Comparison of ENCODE assay signal across 26 cellular contexts in the genomic region with DNA sequence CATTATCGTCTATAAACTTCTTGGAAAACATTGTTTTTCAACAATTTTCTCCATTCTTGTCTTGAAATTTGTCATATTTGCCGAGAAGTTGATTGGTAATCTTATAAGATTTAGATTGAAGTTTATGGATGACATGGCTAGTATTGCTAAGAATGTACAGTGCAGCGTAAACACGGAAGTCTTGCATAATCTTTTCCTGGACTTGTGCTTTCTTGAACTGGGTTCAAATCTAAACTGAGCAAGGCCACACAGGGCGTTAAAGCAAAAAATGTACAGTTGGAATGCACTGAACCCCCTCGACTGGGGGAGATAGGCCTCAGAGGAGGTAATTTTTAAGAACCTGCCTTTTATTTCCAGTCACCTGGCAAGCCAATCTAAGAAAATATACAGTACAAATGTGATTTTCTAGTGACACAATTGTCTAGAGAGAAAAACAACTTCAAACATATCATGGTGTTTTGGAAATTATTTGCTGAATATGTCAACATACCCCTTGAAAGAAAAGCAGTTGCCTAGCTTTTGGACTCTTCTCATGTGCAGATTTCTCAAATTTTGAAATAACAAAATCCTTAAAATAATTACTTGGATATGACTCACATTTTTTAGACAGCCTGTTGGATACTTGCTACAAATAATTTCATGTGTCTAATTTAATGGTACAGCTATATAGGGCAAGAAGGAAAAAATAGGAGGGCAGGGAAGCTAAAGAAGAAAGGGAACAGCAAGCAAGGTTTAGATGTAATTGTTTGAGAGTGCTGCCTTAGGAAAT. TPM values are rescaled to one million over a fixed set of nuclear protein-coding genes. Genes with fewer than 3 reads are reported as not detected.
DNase-seq lines count a peak whose midpoint lies in the region; FAIRE-seq and TF ChIP-seq lines count a peak whose summit lies in the region.
"Had no signal": no experiment of that assay in that cellular context is flagged by ENCODE, and none has a peak within 500 bp of the region (broad histone marks: within the 10 kb centered on the region; RNA-seq: fewer than 3 reads in every experiment).

No MANE protein-coding gene starts in this region.

- no peaks in the 10 kb centered on the region for H3K36me3 ChIP-seq in transverse colon
- H3K36me3 ChIP-seq in small intestine (ENCODE audit: control insufficient read depth in 2 of 2, insufficient read depth in 2 of 2, low read length in 2 of 2) = no peaks in the 10 kb centered on the region
- H3K36me3 ChIP-seq: colonic mucosa had no signal

- H3K27ac Mint-ChIP-seq in nephron (peak overlapping the region; percentile 36 to 83 (median 65)), chondrocyte (ENCODE audit: unreplicated experiment) (no peak overlapping the region)
- H3K27ac Mint-ChIP-seq: activated naive CD8-positive, alpha-beta T cell; activated T-helper 1 cell treated with anti-CD3 and anti-CD28 coated beads, Interleukin-12 subunit alpha, Interleukin-12 subunit beta, Interleukin-2, Interleukin-4 antibody, amounts not matched to agents 30 ng/mL and 10 ng/mL and 1 ng/mL, durations not matched to agents 14 hours and 24 hours and 36 hours; endodermal cell; natural killer cell treated with Interleukin-12 subunit alpha and Interleukin-12 subunit beta and Interleukin-15 and Interleukin-18, amount 100 ng/mL, for 72 hours; T-cell had no signal

- H3K27me3 Mint-ChIP-seq in nephron (ENCODE audit: low read depth) (no peaks in the 10 kb centered on the region), chondrocyte (ENCODE audit: low read depth) (no peaks in the 10 kb centered on the region)

- TF ChIP-seq CTCF in fibroblast of pulmonary artery (IDR thresholded peaks at IDR 0.05; ENCODE audit: low read length, missing control alignments) = no peak
- no peak for TF ChIP-seq CTCF in nephron (IDR thresholded peaks at IDR 0.05; ENCODE audit: unreplicated experiment in 3 of 3)
- TF ChIP-seq CTCF in transverse colon (IDR thresholded peaks at IDR 0.05) = no peak
- no peak for TF ChIP-seq CTCF in chondrocyte (IDR thresholded peaks at IDR 0.05)

- TF ChIP-seq POLR2A in transverse colon (IDR thresholded peaks at IDR 0.05) = no peak

- H3K4me1 Mint-ChIP-seq in nephron (peaks cover 32% of the 10 kb centered on the region), chondrocyte (ENCODE audit: low read depth) (peaks cover 27% of the 10 kb centered on the region)
- H3K4me1 Mint-ChIP-seq: endodermal cell, T-cell had no signal

- H3K4me3 ChIP-seq in fibroblast of pulmonary artery (replicated peaks; ENCODE audit: low read depth, low read length) (no peak overlapping the region), transverse colon (no peak overlapping the region), small intestine (ENCODE audit: low read depth in 1 of 2, low read length in 2 of 2) (no peak overlapping the region)
- H3K4me3 ChIP-seq: colonic mucosa, GM12878, testis had no signal

- WGBS in transverse colon (ENCODE audit: low coverage in 1 of 2), 2 donors = 54 to 56% methylated on average over 2 to 6 of the region's 6 CpGs
- WGBS in small intestine, 3 donors = 68 to 85% (median 74%) methylated on average over 6 of the region's 6 CpGs

- H3K4me3 Mint-ChIP-seq in nephron = no peak overlapping the region
- no peak overlapping the region for H3K4me3 Mint-ChIP-seq in chondrocyte (ENCODE audit: unreplicated experiment)
- H3K4me3 Mint-ChIP-seq: activated naive CD8-positive, alpha-beta T cell; activated T-helper 1 cell treated with anti-CD3 and anti-CD28 coated beads, Interleukin-12 subunit alpha, Interleukin-12 subunit beta, Interleukin-2, Interleukin-4 antibody, amounts not matched to agents 30 ng/mL and 10 ng/mL and 1 ng/mL, durations not matched to agents 14 hours and 24 hours and 36 hours; endodermal cell; natural killer cell treated with Interleukin-12 subunit alpha and Interleukin-12 subunit beta and Interleukin-15 and Interleukin-18, amount 100 ng/mL, for 72 hours; T-cell had no signal

- no peak for FAIRE-seq in small intestine (lab: Jason Lieb, UNC)
- FAIRE-seq: GM12878, kidney, TTC549 had no signal

- TF ChIP-seq EP300 in transverse colon (IDR thresholded peaks at IDR 0.05; ENCODE audit: low read depth) = no peak

- H3K36me3 Mint-ChIP-seq in nephron (ENCODE audit: low read depth) = no peaks in the 10 kb centered on the region
- no peaks in the 10 kb centered on the region for H3K36me3 Mint-ChIP-seq in chondrocyte (ENCODE audit: low read depth)
- H3K36me3 Mint-ChIP-seq: activated naive CD8-positive, alpha-beta T cell; natural killer cell treated with Interleukin-12 subunit alpha and Interleukin-12 subunit beta and Interleukin-15 and Interleukin-18, amount 100 ng/mL, for 72 hours; T-cell had no signal

- DNase-seq in amniotic epithelial cell (ENCODE audit: low read depth) = peak; percentile 78
- peak; percentile 88 for DNase-seq in fibroblast of pulmonary artery (ENCODE audit: low read depth)
- DNase-seq in transverse colon = no peak
- no peak for DNase-seq in glomerular visceral epithelial cell (ENCODE audit: extremely low spot score)
- DNase-seq in small intestine = no peak
- DNase-seq in chondrocyte (ENCODE audit: low spot score) = no peak
- DNase-seq: activated CD4-positive, alpha-beta T cell treated with anti-CD3 and anti-CD28 coated beads for 1 hour; AML-193; colonic mucosa; DMS79; endodermal cell; foreskin keratinocyte; kidney; MM.1S; NCI-H748 treated with DMSO at 0.1 percent for 48 hours; OCI-M1; SHP77 treated with DMSO at 0.1 percent for 48 hours; stimulated activated CD4-positive, alpha-beta T cell treated with anti-CD3 and anti-CD28 coated beads, Interleukin-15, amount 100 ng/mL, for 24 hours; T-cell; testis had no signal

- H3K4me1 ChIP-seq in transverse colon (peaks cover 0 to 14% (median 4%) of the 10 kb centered on the region in 4 donors), small intestine (ENCODE audit: control insufficient read depth in 2 of 2, insufficient read depth in 1 of 2, low read depth in 1 of 2, low read length in 1 of 2) (peaks cover 0 to 5% of the 10 kb centered on the region in 2 donors)
- H3K4me1 ChIP-seq: colonic mucosa, foreskin keratinocyte, testis had no signal

- H3K27ac ChIP-seq in transverse colon (peak overlapping the region in 3 of 4 donors; percentile 3 to 71 (median 56)), small intestine (ENCODE audit: low read depth in 1 of 2, low read length in 1 of 2) (no peak overlapping the region)
- H3K27ac ChIP-seq: colonic mucosa, foreskin keratinocyte, testis had no signal

- no peaks in the 10 kb centered on the region for H3K9me3 Mint-ChIP-seq in nephron
- H3K9me3 Mint-ChIP-seq in chondrocyte (ENCODE audit: low read depth) = no peaks in the 10 kb centered on the region
- H3K9me3 Mint-ChIP-seq: activated T-helper 1 cell treated with anti-CD3 and anti-CD28 coated beads, Interleukin-12 subunit alpha, Interleukin-12 subunit beta, Interleukin-2, Interleukin-4 antibody, amounts not matched to agents 30 ng/mL and 10 ng/mL and 1 ng/mL, durations not matched to agents 14 hours and 24 hours and 36 hours; endodermal cell; natural killer cell treated with Interleukin-12 subunit alpha and Interleukin-12 subunit beta and Interleukin-15 and Interleukin-18, amount 100 ng/mL, for 72 hours; T-cell had no signal

- intact Hi-C loops in transverse colon (cut with DNase I; ENCODE audit: low total_unique reads) = no loop called here

- H3K27me3 ChIP-seq in transverse colon (peaks cover 5% of the 10 kb centered on the region), small intestine (ENCODE audit: control insufficient read depth in 2 of 2, insufficient read depth in 2 of 2, low read length in 2 of 2) (peaks cover 0 to 5% of the 10 kb centered on the region in 2 donors)
- H3K27me3 ChIP-seq: colonic mucosa, foreskin keratinocyte, testis had no signal

- H3K9me3 ChIP-seq in transverse colon (no peaks in the 10 kb centered on the region), small intestine (ENCODE audit: control insufficient read depth, low read depth) (no peaks in the 10 kb centered on the region)
- H3K9me3 ChIP-seq: colonic mucosa, testis had no signal

- in situ Hi-C loops in transverse colon (cut with MboI; ENCODE audit: low pct_ligation_motif_present in 1 of 4, low pct_unique_long_range_greater_than_20kb in 1 of 4, low sequenced_read_pairs in 3 of 4) = loop anchor here in 1 of 4 donors (25.0 kb wide), 1 partner anchor 346 kb away; no protein-coding TSS in a partner anchor

RNA-seq across cellular contexts. Expression of a gene that starts 18.5 kb away (rescaled TPM):
- 10 to 100 TPM in 2 of 4 donors, 1 to 10 TPM in 2; 4.8 to 36.2 (median 11.3) TPM for total RNA-seq in transverse colon
- 1 to 10 TPM in 1 of 3 donors, under 1 TPM in 2; 0.54 to 7.4 (median 0.89) TPM for polyA plus RNA-seq in small intestine
- 56.5 to 70.3 TPM (median 70.0 TPM) in 3 replicates for total RNA-seq in chondrocyte
- total RNA-seq: GM12878 had no signal
- polyA plus RNA-seq: GM12878 had no signal

Comparison
In these comparisons a context has a peak if more than half of its experiments do, and no peak if none do; other contexts are left out.
1. DNase-seq: peak in amniotic epithelial cell (single experiment) and fibroblast of pulmonary artery (single experiment); none in transverse colon (single experiment), glomerular visceral epithelial cell (single experiment), small intestine (single experiment) and chondrocyte (single experiment).
2. H3K27ac ChIP-seq: peak in transverse colon (3 of 4); none in small intestine (0 of 2).